Comparison of ENCODE assay signal across 14 cellular contexts in the genomic region with DNA sequence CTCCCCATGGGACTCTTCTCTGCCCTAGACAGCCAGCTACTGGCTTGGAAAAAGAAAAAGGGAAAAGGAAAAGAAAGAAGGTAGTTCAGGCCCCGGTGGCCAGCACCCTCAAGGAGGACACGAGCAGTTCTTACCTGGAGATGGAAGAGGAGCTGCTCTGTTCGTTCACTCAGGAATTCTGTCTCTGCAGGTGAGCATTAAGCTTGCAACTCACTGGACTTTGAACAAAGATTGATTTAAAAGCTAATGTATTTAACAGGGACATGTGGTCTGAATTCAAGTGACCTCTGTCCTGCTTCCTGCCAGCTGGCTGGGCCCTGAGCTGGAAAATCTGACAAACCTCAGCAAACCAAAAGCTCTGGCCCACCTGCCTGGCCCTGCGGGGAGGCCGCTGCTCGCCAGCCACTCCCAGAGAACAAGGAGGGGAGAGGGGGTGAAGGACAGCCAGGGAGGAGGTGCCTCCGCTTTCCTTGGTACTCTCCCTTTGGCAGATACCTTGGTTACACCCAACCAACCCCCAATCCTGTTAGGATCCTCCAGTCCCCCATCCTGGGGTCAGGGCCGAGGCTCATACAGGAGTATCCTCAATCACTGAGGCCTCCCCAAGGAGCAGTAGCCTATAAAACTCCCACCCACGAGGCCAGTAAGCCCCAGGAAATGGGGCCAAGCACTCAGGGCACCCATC. TPM values are rescaled to one million over a fixed set of nuclear protein-coding genes. Genes with fewer than 3 reads are reported as not detected.
DNase-seq lines count a peak whose midpoint lies in the region; ATAC-seq and TF ChIP-seq lines count a peak whose summit lies in the region.
"Had no signal": no experiment of that assay in that cellular context is flagged by ENCODE, and none has a peak within 500 bp of the region (broad histone marks: within the 10 kb centered on the region; RNA-seq: fewer than 3 reads in every experiment).

PDZK1 (minus strand) TSS at position 186 of the 685 bp plus-strand sequence. CDS start 19,347 bp downstream, outside the sequence.

- H3K4me3 ChIP-seq in AG04450 (ENCODE audit: low read depth, low read length) (no peak within 1 kb of the TSS), KMS-11 (IDR thresholded peaks at IDR 0.05; ENCODE audit: insufficient read depth, low read depth, low read length) (no peak within 1 kb of the TSS), mammary epithelial cell (replicated peaks in 1 of 3; ENCODE audit: insufficient read depth in 1 of 3, low read depth in 2 of 3, low read length in 3 of 3) (no peak within 1 kb of the TSS), liver (ENCODE audit: low read depth in 1 of 3, low read length in 3 of 3) (peak within 1 kb of the TSS; percentile 68 to 74 (median 70))
- H3K4me3 ChIP-seq: K562 had no signal

- ATAC-seq in GM21825 (IDR thresholded peaks at IDR 0.05; ENCODE audit: unreplicated experiment), result no peak
- ATAC-seq: stimulated activated naive B cell treated with anti-CD40 and anti-IgM and Interleukin-4, amounts not matched to agents 10 μg/mL and 1 μg/mL and 100 μg/mL, for 72 hours had no signal

- H4K20me1 ChIP-seq in KMS-11 (ENCODE audit: insufficient read depth) (no peaks in the 10 kb centered on the region), mammary epithelial cell (ENCODE audit: insufficient read depth, low read length) (no peaks in the 10 kb centered on the region)

- H3K27me3 ChIP-seq in AG04450 (ENCODE audit: control insufficient read depth, insufficient read depth, low read length) (no peaks in the 10 kb centered on the region), KMS-11 (ENCODE audit: insufficient read depth, low read depth) (no peaks in the 10 kb centered on the region), mammary epithelial cell (ENCODE audit: insufficient read depth, low read length) (no peaks in the 10 kb centered on the region), liver (ENCODE audit: control insufficient read depth in 4 of 4, insufficient read depth in 4 of 4, low read length in 3 of 4) (no peaks in the 10 kb centered on the region)

- TF ChIP-seq CTCF in AG04450 (IDR thresholded peaks at IDR 0.05; ENCODE audit: low read depth, low read length), result no peak
- TF ChIP-seq CTCF in KMS-11 (conservative IDR thresholded peaks at IDR 0.05; ENCODE audit: low read depth, low read length), result no peak
- TF ChIP-seq CTCF in mammary epithelial cell (conservative IDR thresholded peaks at IDR 0.05 in 1 of 2, IDR thresholded peaks at IDR 0.05 in 1 of 2; ENCODE audit: extremely low read depth in 1 of 2, insufficient read depth in 1 of 2, low read depth in 1 of 2, low read length in 2 of 2), result no peak
- no peak for TF ChIP-seq CTCF in liver (IDR thresholded peaks at IDR 0.05; ENCODE audit: low read depth, low read length, missing input control)

- DNase-seq in AG04450 (ENCODE audit: low read depth, low spot score) (no peak), mammary epithelial cell (no peak)
- DNase-seq in activated CD8-positive, alpha-beta memory T cell treated with anti-CD3 and anti-CD28 coated beads for 24 hours, result no peak
- DNase-seq in stimulated activated CD4-positive, alpha-beta T cell treated with anti-CD3 and anti-CD28 coated beads, Interleukin-15, amount 100 ng/mL, for 24 hours, result no peak
- DNase-seq in activated CD4-positive, alpha-beta T cell treated with anti-CD3 and anti-CD28 coated beads for 4 hours, result no peak
- DNase-seq: activated CD4-positive, CD25-positive, alpha-beta regulatory T cell treated with anti-CD3 and anti-CD28 coated beads, Interleukin-2, amount 50 U/mL, for 72 hours; DMS 273 treated with DMSO at 0.1 percent for 48 hours; NCI-H1694; NK-92 treated with Interleukin-12 subunit alpha and Interleukin-12 subunit beta, amount 100 ng/mL, for 24 hours; stimulated activated naive B cell treated with anti-CD40 and anti-IgM and Interleukin-4, amounts not matched to agents 10 μg/mL and 1 μg/mL and 100 μg/mL, for 72 hours had no signal

- H3K36me3 ChIP-seq in KMS-11 (ENCODE audit: insufficient read depth), result no peaks in the 10 kb centered on the region
- H3K36me3 ChIP-seq in mammary epithelial cell (ENCODE audit: insufficient read depth, low read length), result no peaks in the 10 kb centered on the region
- no peaks in the 10 kb centered on the region for H3K36me3 ChIP-seq in liver (ENCODE audit: control insufficient read depth in 4 of 4, insufficient read depth in 3 of 4, low read depth in 1 of 4, low read length in 3 of 4)

- H3K9me3 ChIP-seq in AG04450 (ENCODE audit: control insufficient read depth, insufficient read depth, low read length) (no peaks in the 10 kb centered on the region), mammary epithelial cell (replicated peaks; ENCODE audit: insufficient read depth, low read length) (no peaks in the 10 kb centered on the region), liver (ENCODE audit: control insufficient read depth in 4 of 4, low read length in 3 of 4) (no peaks in the 10 kb centered on the region)

- H2AFZ ChIP-seq in KMS-11 (ENCODE audit: low read depth) (no peak within 1 kb of the TSS), mammary epithelial cell (ENCODE audit: low read depth, low read length) (peak within 1 kb of the TSS; percentile 65)

- in situ Hi-C loops in mammary epithelial cell (cut with MboI; ENCODE audit: low sequenced_read_pairs in 2 of 2), result no loop called here

- intact Hi-C loops in mammary epithelial cell (cut with micrococcal nuclease), result no loop called here

- WGBS in mammary epithelial cell (ENCODE audit: low coverage, missing lambda C conversion rate), result 100% methylated on average over 9 of the region's 9 CpGs
- WGBS in liver, result 29% methylated on average over 9 of the region's 9 CpGs

- no peaks in the 10 kb centered on the region for H3K79me2 ChIP-seq in KMS-11 (ENCODE audit: insufficient read depth, low read depth)
- no peaks in the 10 kb centered on the region for H3K79me2 ChIP-seq in mammary epithelial cell (ENCODE audit: insufficient read depth, low read length)

- H3K27ac ChIP-seq in AG04450 (ENCODE audit: low read depth, low read length) (peak within 1 kb of the TSS; percentile 31), KMS-11 (no peak within 1 kb of the TSS), mammary epithelial cell (ENCODE audit: insufficient read depth, low read depth, low read length) (peak within 1 kb of the TSS; percentile 65), liver (ENCODE audit: low read depth in 1 of 2, low read length in 2 of 2) (peak within 1 kb of the TSS; percentile 93 to 96)

- H3K4me1 ChIP-seq in KMS-11 (ENCODE audit: low read depth, poor library complexity, severe bottlenecking) (peaks cover 7% of the 10 kb centered on the region), mammary epithelial cell (ENCODE audit: insufficient read depth, low read length) (peaks cover 29% of the 10 kb centered on the region), liver (ENCODE audit: control insufficient read depth in 4 of 4, insufficient read depth in 4 of 4, low read length in 3 of 4) (peaks cover 10 to 82% (median 56%) of the 10 kb centered on the region in 4 donors)

- H3K9ac ChIP-seq in KMS-11, result no peak within 1 kb of the TSS
- H3K9ac ChIP-seq in mammary epithelial cell (ENCODE audit: insufficient read depth, low read length), result peak within 1 kb of the TSS; percentile 29
- peak within 1 kb of the TSS; percentile 42 to 87 for H3K9ac ChIP-seq in liver (ENCODE audit: low read depth in 1 of 2, low read length in 2 of 2)

- CTCF ChIA-PET in AG04450 (lab: Charles Lee), result interaction anchor here (4.6 kb wide), 1 partner anchor 13 kb away, joined by 35 read pairs; the partner anchor contains the start of gene CD160
- CTCF ChIA-PET in mammary epithelial cell (lab: Charles Lee; ENCODE audit: low non-redundant PET), result no interaction called here

- peak; percentile 43 to 57 for TF ChIP-seq RAD21 in liver (IDR thresholded peaks at IDR 0.05)

- no TSS peak for BruUV-seq in mammary epithelial cell (replicated peaks; lab: Mats Ljungman, UMichigan)

- peak within 1 kb of the TSS; percentile 1; the same call in 1 of the 2 replicates for H3K4me2 ChIP-seq in KMS-11
- peak within 1 kb of the TSS; percentile 45 for H3K4me2 ChIP-seq in mammary epithelial cell (ENCODE audit: insufficient read depth, low read depth, low read length)

- dilution Hi-C loops in mammary epithelial cell (cut with HindIII; ENCODE audit: low sequenced_read_pairs), result no loop called here

- POLR2A ChIA-PET in AG04450 (lab: Yijun Ruan, JAX), result no interaction called here

TF ChIP-seq in liver, 16 proteins besides CTCF, POLR2A, EP300 and RAD21 (continues in another document):
- TF ChIP-seq HNF4G (IDR thresholded peaks at IDR 0.05), result peak; percentile 86
- peak; percentile 92 for TF ChIP-seq SP1 (IDR thresholded peaks at IDR 0.05)
- TF ChIP-seq FOXA2 (IDR thresholded peaks at IDR 0.05), result peak; percentile 72
- TF ChIP-seq EGR1 (IDR thresholded peaks at IDR 0.05; ENCODE audit: low read depth in 2 of 2), result peak; percentile 74 to 98
- TF ChIP-seq YY1 (IDR thresholded peaks at IDR 0.05), result peak; percentile 66
- TF ChIP-seq NR2F2 (IDR thresholded peaks at IDR 0.05), result peak; percentile 40
- TF ChIP-seq TAF1 (conservative IDR thresholded peaks at IDR 0.05), result peak; percentile 79
- peak; percentile 99 to 100 for TF ChIP-seq JUND (IDR thresholded peaks at IDR 0.05)
- peak in 1 of 2 donors; percentile 62 for TF ChIP-seq GABPA (IDR thresholded peaks at IDR 0.05 in 1 of 2, conservative IDR thresholded peaks at IDR 0.05 in 1 of 2)

RNA-seq across cellular contexts. Expression of gene PDZK1, which starts in this region (rescaled TPM):
- 2.0 and 3.2 TPM in 2 replicates for polyA plus RNA-seq in AG04450 (2011; rRNA removed)
- polyA minus RNA-seq in AG04450 (2011; rRNA and poly(A)+ RNA removed), result 0.74 and 0.83 TPM in 2 replicates
- total RNA-seq in mammary epithelial cell, result 1 to 10 TPM in 1 of 2 donors, under 1 TPM in 1; 0.31 to 7.0 TPM
- 0.56 TPM for polyA plus RNA-seq in mammary epithelial cell
- not detected for polyA minus RNA-seq in mammary epithelial cell
- total RNA-seq in liver, result 10 to 100 TPM; 40.5 to 85.4 TPM
- polyA plus RNA-seq in liver, result 10 to 100 TPM; 42.0 to 79.2 TPM

Comparison
In these comparisons a context has a peak if more than half of its experiments do, and no peak if none do; other contexts are left out.
1. RNA of gene PDZK1 (total RNA-seq): 40.5 to 85.4 TPM in liver; 0.31 to 7.0 TPM in mammary epithelial cell; every median in the first group is over 4 times any median in the second.
2. RNA of gene PDZK1 (polyA plus RNA-seq): 42.0 to 79.2 TPM in liver; 2.0 to 3.2 TPM in AG04450 and 0.56 TPM in mammary epithelial cell (single experiment); every median in the first group is over 10 times any median in the second.
3. H3K4me3 ChIP-seq: peak in liver (3 of 3); none in AG04450 (single experiment), KMS-11 (single experiment) and mammary epithelial cell (0 of 3).